In the genomic region with DNA sequence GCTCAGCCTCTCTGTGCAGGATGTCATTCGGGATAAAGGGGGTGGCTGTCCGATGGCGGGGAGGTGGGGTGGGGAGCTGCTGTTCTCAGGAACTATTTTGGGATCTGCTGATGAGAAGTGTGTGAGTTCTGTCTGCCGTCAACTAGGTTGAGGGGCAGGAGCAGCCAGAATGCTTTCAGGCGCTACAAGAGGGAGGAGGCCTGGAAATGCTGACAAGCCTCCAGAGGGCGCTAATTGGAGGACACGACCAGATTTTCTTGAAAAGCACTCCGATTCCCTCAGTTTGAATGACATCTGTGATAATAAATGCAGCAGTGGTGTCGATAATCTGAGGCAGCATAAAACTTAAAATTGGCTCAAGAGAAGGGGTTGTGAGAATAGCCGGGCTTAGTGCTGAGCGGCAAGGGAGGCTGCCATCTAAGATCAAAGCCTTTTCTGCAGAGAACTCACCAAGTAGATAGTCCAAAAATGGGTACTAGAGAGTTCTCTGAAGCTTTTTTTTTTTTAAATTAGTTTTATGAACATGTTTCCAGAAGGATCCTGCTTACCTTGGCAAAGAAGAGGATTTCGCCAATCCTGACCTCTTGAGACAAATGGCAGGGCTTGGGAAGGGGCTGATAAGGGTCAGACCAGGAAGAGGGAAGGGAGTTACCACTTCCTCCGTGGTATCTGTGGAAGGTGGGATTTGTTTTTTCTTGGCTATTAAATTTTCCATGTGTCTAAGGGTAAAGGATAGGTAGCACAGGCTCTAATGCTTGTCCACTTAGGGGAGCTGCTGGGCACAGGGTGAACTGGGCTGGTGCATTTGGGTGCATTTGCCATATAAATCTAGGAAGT, we compare ENCODE assay signal across 9 cellular contexts.
DNase-seq lines count a peak whose midpoint lies in the region; ATAC-seq, FAIRE-seq and TF ChIP-seq lines count a peak whose summit lies in the region.
"Had no signal": no experiment of that assay in that cellular context is flagged by ENCODE, and none has a peak within 500 bp of the region (broad histone marks: within the 10 kb centered on the region; RNA-seq: fewer than 3 reads in every experiment).

No MANE protein-coding gene starts in this region.

- CTCF ChIA-PET in AG04450 (lab: Charles Lee): interaction anchor here (0.6 to 2.0 kb wide), 16 partner anchors 15 to 359 kb away, joined by 3 to 8 read pairs (median 4); no protein-coding TSS in a partner anchor

- peaks cover 0 to 10% (median 0%) of the 10 kb centered on the region in 6 donors for H3K4me1 ChIP-seq in spleen
- H3K4me1 ChIP-seq: adrenal gland had no signal

- intact Hi-C loops in spleen (cut with DNase I; ENCODE audit: low total_unique reads): no loop called here

- TF ChIP-seq CTCF in AG04450 (IDR thresholded peaks at IDR 0.05; ENCODE audit: low read depth, low read length) (peak; percentile 60), foreskin fibroblast (IDR thresholded peaks at IDR 0.05; ENCODE audit: low read depth, low read length) (peak; percentile 34), spleen (IDR thresholded peaks at IDR 0.05 in 8 of 11, conservative IDR thresholded peaks at IDR 0.05 in 3 of 11) (peak in 6 of 11 experiments; percentile 11 to 47 (median 28))

- TF ChIP-seq POLR2A in GM12892 (IDR thresholded peaks at IDR 0.05; ENCODE audit: low read depth, low read length) (no peak), spleen (IDR thresholded peaks at IDR 0.05) (no peak)

- 81 to 91% (median 86%) methylated on average over 13 of the region's 13 CpGs for WGBS in spleen, 5 donors

- DNase-seq in AG04450 (ENCODE audit: low read depth, low spot score) (no peak), GM12892 (ENCODE audit: insufficient read length) (peak; percentile 35), UCSD-AML1 (lab: John Stamatoyannopoulos, UW; ENCODE audit: unreplicated experiment) (peak; percentile 20), foreskin fibroblast (peak; percentile 23 to 62), spleen (no peak), NCI-H2081 treated with DMSO at 0.1 percent for 48 hours (lab: John Stamatoyannopoulos, UW) (no peak)

- POLR2A ChIA-PET in AG04450 (lab: Yijun Ruan, JAX): no interaction called here

- H3K9me3 ChIP-seq in AG04450 (ENCODE audit: control insufficient read depth, insufficient read depth, low read length) (no peaks in the 10 kb centered on the region), spleen (no peaks in the 10 kb centered on the region)
- H3K9me3 ChIP-seq: adrenal gland had no signal

- peaks cover 0 to 97% (median 39%) of the 10 kb centered on the region in 6 donors for H3K36me3 ChIP-seq in spleen
- H3K36me3 ChIP-seq: adrenal gland had no signal

- peaks cover 2% of the 10 kb centered on the region for H3K27me3 ChIP-seq in AG04450 (ENCODE audit: control insufficient read depth, insufficient read depth, low read length)
- no peaks in the 10 kb centered on the region for H3K27me3 ChIP-seq in spleen (replicated peaks in 1 of 7)
- H3K27me3 ChIP-seq: adrenal gland had no signal

- H3K27ac ChIP-seq in AG04450 (ENCODE audit: low read depth, low read length) (no peak overlapping the region), spleen (no peak overlapping the region)
- H3K27ac ChIP-seq: adrenal gland had no signal

- H3K4me3 ChIP-seq in AG04450 (ENCODE audit: low read depth, low read length): no peak overlapping the region
- H3K4me3 ChIP-seq in foreskin fibroblast (ENCODE audit: low read depth in 1 of 2, low read length in 2 of 2): no peak overlapping the region
- H3K4me3 ChIP-seq in spleen: no peak overlapping the region
- H3K4me3 ChIP-seq: adrenal gland had no signal

- no peak for FAIRE-seq in GM12892 (lab: Jason Lieb, UNC)

- no peak for ATAC-seq in GM21737 (IDR thresholded peaks at IDR 0.05; ENCODE audit: unreplicated experiment)
- no peak for ATAC-seq in GM19351 (IDR thresholded peaks at IDR 0.05; ENCODE audit: unreplicated experiment)

Comparison
In these comparisons a context has a peak if more than half of its experiments do, and no peak if none do; other contexts are left out.
1. DNase-seq: peak in GM12892 (single experiment), UCSD-AML1 (single experiment) and foreskin fibroblast (2 of 2); none in AG04450 (single experiment), spleen (single experiment) and NCI-H2081 treated with DMSO at 0.1 percent for 48 hours (single experiment).
2. Peak in every context shown above with its lines, with median percentiles within 50 percentile points of each other: CTCF ChIP-seq.